In genomic region chr16:86576591-86577313, GRCh38 we compare ENCODE assay signal across 8 cellular contexts. TPM values are rescaled to one million over a fixed set of nuclear protein-coding genes. Genes with fewer than 3 reads are reported as not detected.
A peak's percentile ranks its signal among the peaks of the same experiment; 100 is the strongest.
DNase-seq lines count a peak whose midpoint lies in the region; ATAC-seq and TF ChIP-seq lines count a peak whose summit lies in the region.

No MANE protein-coding gene starts in this region.

- no peaks in the 10 kb centered on the region for H3K27me3 ChIP-seq in tibial artery

- CTCF ChIA-PET in activated CD4-positive, alpha-beta T cell treated with anti-CD3 and anti-CD28 coated beads, Interleukin-2, amount 10 ng/mL, durations not matched to agents 7 days and 5 days (lab: Charles Lee), result interaction anchor here (0.5 to 1.1 kb wide), 3 partner anchors 24 to 588 kb away, joined by 3 to 4 read pairs (median 4); no protein-coding TSS in a partner anchor

- H3K27ac ChIP-seq in tibial artery, result peak overlapping the region; percentile 95 to 97

- no peak overlapping the region for H3K27ac Mint-ChIP-seq in activated CD4-positive, alpha-beta T cell treated with anti-CD3 and anti-CD28 coated beads, Interleukin-2, amount 10 ng/mL, durations not matched to agents 7 days and 5 days
- no peak overlapping the region for H3K27ac Mint-ChIP-seq in activated naive CD8-positive, alpha-beta T cell treated with anti-CD3 and anti-CD28 coated beads, Interleukin-2, amount 50 U/mL, for 24 hours

- H3K4me1 Mint-ChIP-seq in activated CD4-positive, alpha-beta T cell treated with anti-CD3 and anti-CD28 coated beads, Interleukin-2, amount 10 ng/mL, durations not matched to agents 7 days and 5 days, result peaks cover 4% of the 10 kb centered on the region
- H3K4me1 Mint-ChIP-seq in activated naive CD8-positive, alpha-beta T cell treated with anti-CD3 and anti-CD28 coated beads, Interleukin-2, amount 50 U/mL, for 24 hours, result peaks cover 13% of the 10 kb centered on the region

- intact Hi-C loops in tibial artery (cut with DNase I; ENCODE audit: low total_unique reads), result loop anchor here (5.0 kb wide), 2 partner anchors 36 to 181 kb away; no protein-coding TSS in a partner anchor

- H3K9me3 Mint-ChIP-seq in activated CD4-positive, alpha-beta T cell treated with anti-CD3 and anti-CD28 coated beads, Interleukin-2, amount 10 ng/mL, durations not matched to agents 7 days and 5 days, result no peaks in the 10 kb centered on the region
- H3K9me3 Mint-ChIP-seq in activated naive CD8-positive, alpha-beta T cell treated with anti-CD3 and anti-CD28 coated beads, Interleukin-2, amount 50 U/mL, for 24 hours, result no peaks in the 10 kb centered on the region

- no peaks in the 10 kb centered on the region for H3K9me3 ChIP-seq in tibial artery

- DNase-seq in activated CD4-positive, alpha-beta T cell treated with anti-CD3 and anti-CD28 coated beads, Interleukin-2, amount 10 ng/mL, durations not matched to agents 7 days and 5 days, result no peak
- no peak for DNase-seq in activated CD4-positive, alpha-beta T cell treated with anti-CD3 and anti-CD28 coated beads, Interleukin-2, amount 50 U/mL, for 4 hours
- DNase-seq in activated naive CD8-positive, alpha-beta T cell treated with anti-CD3 and anti-CD28 coated beads, Interleukin-2, amount 50 U/mL, for 24 hours, result no peak
- DNase-seq in iris pigment epithelial cell (ENCODE audit: low read depth), result peak; percentile 40
- peak in 1 of 2 donors; percentile 76 for DNase-seq in tibial artery
- DNase-seq in central memory CD4-positive, alpha-beta T cell, result no peak
- DNase-seq in ecto neural progenitor cell (ENCODE audit: low spot score), result no peak
- no peak for DNase-seq in GM13976 (ENCODE audit: low spot score)

- peaks cover 0 to 84% (median 64%) of the 10 kb centered on the region in 4 donors for H3K4me1 ChIP-seq in tibial artery

- peak overlapping the region; percentile 60 to 78 for H3K4me3 ChIP-seq in tibial artery

- H3K4me3 Mint-ChIP-seq in activated CD4-positive, alpha-beta T cell treated with anti-CD3 and anti-CD28 coated beads, Interleukin-2, amount 10 ng/mL, durations not matched to agents 7 days and 5 days, result peak overlapping the region; percentile 68
- peak overlapping the region; percentile 62 for H3K4me3 Mint-ChIP-seq in activated naive CD8-positive, alpha-beta T cell treated with anti-CD3 and anti-CD28 coated beads, Interleukin-2, amount 50 U/mL, for 24 hours

- no peak for ATAC-seq in activated naive CD8-positive, alpha-beta T cell treated with anti-CD3 and anti-CD28 coated beads, Interleukin-2, amount 50 U/mL, for 24 hours

- H3K36me3 ChIP-seq in tibial artery, result no peaks in the 10 kb centered on the region

- H3K27me3 Mint-ChIP-seq in activated CD4-positive, alpha-beta T cell treated with anti-CD3 and anti-CD28 coated beads, Interleukin-2, amount 10 ng/mL, durations not matched to agents 7 days and 5 days, result peaks cover 69% of the 10 kb centered on the region
- H3K27me3 Mint-ChIP-seq in activated naive CD8-positive, alpha-beta T cell treated with anti-CD3 and anti-CD28 coated beads, Interleukin-2, amount 50 U/mL, for 24 hours, result peaks cover 81% of the 10 kb centered on the region

- H3K36me3 Mint-ChIP-seq in activated CD4-positive, alpha-beta T cell treated with anti-CD3 and anti-CD28 coated beads, Interleukin-2, amount 10 ng/mL, durations not matched to agents 7 days and 5 days (ENCODE audit: low read depth), result no peaks in the 10 kb centered on the region
- H3K36me3 Mint-ChIP-seq in activated naive CD8-positive, alpha-beta T cell treated with anti-CD3 and anti-CD28 coated beads, Interleukin-2, amount 50 U/mL, for 24 hours (ENCODE audit: low read depth), result no peaks in the 10 kb centered on the region

- TF ChIP-seq CTCF in tibial artery (IDR thresholded peaks at IDR 0.05) (no peak), GM13976 (IDR thresholded peaks at IDR 0.05; ENCODE audit: borderline replicate concordance, control extremely low read depth, extremely low read depth, insufficient read depth, missing control alignments) (no peak)

- POLR2A ChIA-PET in activated CD4-positive, alpha-beta T cell treated with anti-CD3 and anti-CD28 coated beads, Interleukin-2, amount 10 ng/mL, durations not matched to agents 7 days and 5 days (lab: Charles Lee), result no interaction called here

- in situ Hi-C loops in GM13976 (cut with MboI; ENCODE audit: low sequenced_read_pairs, unreplicated experiment), result no loop called here

RNA-seq across cellular contexts. Expression of gene FOXL1, which starts 1.6 kb away (rescaled TPM):
- not detected for total RNA-seq in activated CD4-positive, alpha-beta T cell treated with anti-CD3 and anti-CD28 coated beads, Interleukin-2, amount 10 ng/mL, durations not matched to agents 7 days and 5 days

RNA-seq across cellular contexts. Expression of gene FOXC2, which starts 10.1 kb away (rescaled TPM):
- total RNA-seq in activated CD4-positive, alpha-beta T cell treated with anti-CD3 and anti-CD28 coated beads, Interleukin-2, amount 10 ng/mL, durations not matched to agents 7 days and 5 days, result not detected

RNA-seq across cellular contexts. Expression of gene MTHFSD, which starts 21.7 kb away (rescaled TPM):
- 10 to 100 TPM; 28.7 to 29.1 TPM for total RNA-seq in activated CD4-positive, alpha-beta T cell treated with anti-CD3 and anti-CD28 coated beads, Interleukin-2, amount 10 ng/mL, durations not matched to agents 7 days and 5 days
